In the genomic region with DNA sequence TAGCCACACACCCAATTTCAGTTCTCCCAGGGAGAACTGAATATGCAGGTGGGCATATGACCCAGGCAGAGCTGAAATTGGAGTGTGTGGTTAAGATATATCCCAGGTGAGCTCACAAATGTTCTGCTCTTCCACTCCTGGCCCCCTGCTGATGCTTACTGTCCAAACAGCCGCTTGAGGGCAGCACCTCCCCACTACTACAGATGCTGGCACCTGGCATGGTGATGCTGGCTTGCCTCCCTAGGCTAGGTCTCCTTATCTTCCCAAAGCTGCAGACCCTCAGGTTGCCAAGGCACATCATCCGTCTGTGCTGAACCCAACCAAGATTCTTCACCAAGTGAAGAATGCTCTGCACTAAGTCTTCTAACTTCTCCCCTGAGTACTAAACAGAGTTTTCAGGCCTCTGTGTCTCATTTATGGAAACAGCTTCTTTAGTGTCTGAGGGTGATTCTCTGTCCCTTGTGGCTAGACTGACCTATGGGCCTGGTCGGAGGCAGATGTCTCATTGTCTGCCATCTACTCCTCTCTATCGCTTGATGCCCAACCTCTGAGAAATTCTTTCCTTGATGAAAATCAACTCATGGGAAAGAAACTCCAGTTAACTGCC, we compare ENCODE assay signal across 9 cellular contexts. TPM values are rescaled to one million over a fixed set of nuclear protein-coding genes. Genes with fewer than 3 reads are reported as not detected.
DNase-seq lines count a peak whose midpoint lies in the region; ATAC-seq and TF ChIP-seq lines count a peak whose summit lies in the region.
"Had no signal": no experiment of that assay in that cellular context is flagged by ENCODE, and none has a peak within 500 bp of the region (broad histone marks: within the 10 kb centered on the region; RNA-seq: fewer than 3 reads in every experiment).

No MANE protein-coding gene starts in this region.

- peak; percentile 62 for TF ChIP-seq CTCF in mucosa of descending colon (IDR thresholded peaks at IDR 0.05)

- DNase-seq in 8988T (peak; percentile 20), HUDEP-2 (lab: John Stamatoyannopoulos, UW; ENCODE audit: unreplicated experiment in 76 of 76) (peak in 43 of 76 experiments; percentile 0 to 61 (median 17)), NOMO-1 treated with dmso at 0.1 percent for 144 hours (lab: John Stamatoyannopoulos, UW; ENCODE audit: unreplicated experiment) (peak; percentile 29), epidermal melanocyte (ENCODE audit: insufficient read length, low spot score) (peak; percentile 61), mucosa of descending colon (peak; percentile 65 to 87 (median 85))
- peak; percentile 43 for DNase-seq in activated CD8-positive, alpha-beta memory T cell treated with anti-CD3 and anti-CD28 coated beads, Interleukin-2, amount 50 U/mL, for 1 hour (ENCODE audit: extremely low read depth)
- peak; percentile 12 to 47 for DNase-seq in stimulated activated CD8-positive, alpha-beta memory T cell treated with anti-CD3 and anti-CD28 coated beads, Interleukin-7, amount 100 ng/mL, for 1 hour (ENCODE audit: low read depth in 2 of 2)

- no peaks in the 10 kb centered on the region for H3K36me3 ChIP-seq in mucosa of descending colon (ENCODE audit: low read depth)

- H3K4me1 ChIP-seq in mucosa of descending colon (ENCODE audit: low read depth) = peaks cover 2% of the 10 kb centered on the region

- no peaks in the 10 kb centered on the region for H3K9me3 ChIP-seq in mucosa of descending colon

- intact Hi-C loops in mucosa of descending colon (cut with DNase I, micrococcal nuclease) = loop anchor here (5.0 to 10.0 kb wide), 2 partner anchors 744 to 941 kb away; no protein-coding TSS in a partner anchor

- ATAC-seq in GM18867 (IDR thresholded peaks at IDR 0.05; ENCODE audit: unreplicated experiment) (peak; percentile 81), mucosa of descending colon (peak; percentile 94)

- no peak overlapping the region for H3K4me3 ChIP-seq in mucosa of descending colon

RNA-seq across cellular contexts. Expression of gene XCL1, which starts 27.2 kb away (rescaled TPM):
- total RNA-seq in mucosa of descending colon = 1 to 10 TPM in 1 of 3 donors, under 1 TPM in 1, not detected in 1; 0.22 to 1.1 TPM
- total RNA-seq: pulmonary artery endothelial cell had no signal

RNA-seq across cellular contexts. Expression of gene XCL2, which starts 59.8 kb away (rescaled TPM):
- total RNA-seq in mucosa of descending colon = 1 to 10 TPM in 2 of 3 donors, under 1 TPM in 1; 0.58 to 3.3 (median 1.3) TPM
- total RNA-seq: pulmonary artery endothelial cell had no signal

Comparison
In these comparisons a context has a peak if more than half of its experiments do, and no peak if none do; other contexts are left out.
1. DNase-seq: peak in every context shown above with its lines; median percentile 85 in mucosa of descending colon; 61 in epidermal melanocyte; 43 in activated CD8-positive, alpha-beta memory T cell treated with anti-CD3 and anti-CD28 coated beads, Interleukin-2, amount 50 U/mL, for 1 hour; 30 in stimulated activated CD8-positive, alpha-beta memory T cell treated with anti-CD3 and anti-CD28 coated beads, Interleukin-7, amount 100 ng/mL, for 1 hour; 29 in NOMO-1 treated with dmso at 0.1 percent for 144 hours; 20 in 8988T; 17 in HUDEP-2.